Comparison of ENCODE assay signal across 9 cellular contexts in the genomic region with DNA sequence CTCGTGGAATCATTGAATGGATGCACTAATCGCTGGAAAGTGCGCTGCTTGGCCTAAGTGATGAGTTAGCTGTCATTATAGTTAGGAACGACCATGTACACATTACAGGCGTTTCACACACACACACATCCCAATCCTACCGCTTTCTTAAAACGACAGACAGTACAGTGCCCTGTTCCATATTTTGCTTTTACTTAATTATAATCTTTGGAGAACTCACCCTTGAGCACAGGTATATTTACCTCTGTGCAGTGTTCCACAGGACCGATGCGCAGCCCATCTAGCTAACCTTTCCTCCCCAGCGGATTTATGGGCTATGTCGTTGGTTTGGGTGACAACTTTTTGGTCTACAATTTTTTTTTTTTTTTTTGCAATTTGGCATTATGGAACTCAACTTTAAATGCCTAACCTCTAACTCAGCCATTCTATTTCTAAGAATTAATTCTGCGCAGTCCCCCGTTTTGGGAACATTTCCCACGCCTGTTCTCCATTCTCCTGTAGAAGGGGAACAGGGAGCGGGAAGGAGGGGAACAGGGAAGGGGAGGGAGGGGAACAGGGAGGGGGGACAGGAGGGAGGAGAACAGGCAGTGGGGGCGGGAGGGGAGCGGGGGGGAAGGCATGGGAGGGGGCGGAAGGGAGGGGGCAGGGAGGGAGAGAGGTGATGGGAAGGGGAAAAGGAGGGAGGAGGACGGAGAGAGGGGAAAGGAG. TPM values are rescaled to one million over a fixed set of nuclear protein-coding genes. Genes with fewer than 3 reads are reported as not detected.
A peak's percentile ranks its signal among the peaks of the same experiment; 100 is the strongest.
DNase-seq lines count a peak whose midpoint lies in the region; ATAC-seq and TF ChIP-seq lines count a peak whose summit lies in the region.
"Had no signal": no experiment of that assay in that cellular context is flagged by ENCODE, and none has a peak within 500 bp of the region (broad histone marks: within the 10 kb centered on the region; RNA-seq: fewer than 3 reads in every experiment).

No MANE protein-coding gene starts in this region.

- H3K27ac Mint-ChIP-seq in MCF 10A (ENCODE audit: low read depth, unreplicated experiment) (no peak overlapping the region), type B pancreatic cell (peak overlapping the region; percentile 60)
- H3K27ac Mint-ChIP-seq in activated naive CD8-positive, alpha-beta T cell treated with anti-CD3 and anti-CD28 coated beads, Interleukin-2, amount 10 ng/mL, durations not matched to agents 7 days and 5 days: peak overlapping the region; percentile 21

- H2AFZ ChIP-seq in mammary epithelial cell (ENCODE audit: low read depth, low read length): no peak overlapping the region

- BruUV-seq in MCF 10A (replicated peaks; lab: Mats Ljungman, UMichigan): no TSS peak
- BruUV-seq in mammary epithelial cell (replicated peaks; lab: Mats Ljungman, UMichigan): no TSS peak

- H3K36me3 ChIP-seq in mammary epithelial cell (ENCODE audit: insufficient read depth, low read length) (no peaks in the 10 kb centered on the region), left lung (no peaks in the 10 kb centered on the region)
- H3K36me3 ChIP-seq: cardiac muscle cell had no signal

- no peak for TF ChIP-seq CTCF in MCF 10A (IDR thresholded peaks at IDR 0.05; ENCODE audit: unreplicated experiment)
- TF ChIP-seq CTCF in mammary epithelial cell (conservative IDR thresholded peaks at IDR 0.05 in 1 of 2, IDR thresholded peaks at IDR 0.05 in 1 of 2; ENCODE audit: extremely low read depth in 1 of 2, insufficient read depth in 1 of 2, low read depth in 1 of 2, low read length in 2 of 2): no peak
- TF ChIP-seq CTCF in left lung (IDR thresholded peaks at IDR 0.05): no peak
- TF ChIP-seq CTCF in type B pancreatic cell (conservative IDR thresholded peaks at IDR 0.05): no peak

- H3K9me3 ChIP-seq in mammary epithelial cell (replicated peaks; ENCODE audit: insufficient read depth, low read length) (no peaks in the 10 kb centered on the region), left lung (no peaks in the 10 kb centered on the region)

- H3K4me3 ChIP-seq in mammary epithelial cell (replicated peaks in 1 of 3; ENCODE audit: insufficient read depth in 1 of 3, low read depth in 2 of 3, low read length in 3 of 3): peak overlapping the region in 1 of 3 experiments; percentile 33
- H3K4me3 ChIP-seq in left lung: peak overlapping the region; percentile 25 to 63

- H3K27ac ChIP-seq in mammary epithelial cell (ENCODE audit: insufficient read depth, low read depth, low read length) (no peak overlapping the region), left lung (peak overlapping the region in 1 of 2 donors; percentile 93)

- POLR2A ChIA-PET in MCF 10A (lab: Yijun Ruan, JAX): interaction anchor here (1.0 kb wide), 1 partner anchor 13 kb away, joined by 5 read pairs; no protein-coding TSS in a partner anchor
- POLR2A ChIA-PET in activated naive CD8-positive, alpha-beta T cell treated with anti-CD3 and anti-CD28 coated beads, Interleukin-2, amount 10 ng/mL, durations not matched to agents 7 days and 5 days (lab: Charles Lee): no interaction called here

- peaks cover 7% of the 10 kb centered on the region for H3K79me2 ChIP-seq in mammary epithelial cell (ENCODE audit: insufficient read depth, low read length)

- H3K27me3 ChIP-seq in mammary epithelial cell (ENCODE audit: insufficient read depth, low read length) (no peaks in the 10 kb centered on the region), left lung (no peaks in the 10 kb centered on the region)
- H3K27me3 ChIP-seq: cardiac muscle cell had no signal

- in situ Hi-C loops in mammary epithelial cell (cut with MboI; ENCODE audit: low sequenced_read_pairs in 2 of 2): no loop called here

- H3K9ac ChIP-seq in mammary epithelial cell (ENCODE audit: insufficient read depth, low read length): no peak overlapping the region

- no peak overlapping the region for H3K4me2 ChIP-seq in mammary epithelial cell (ENCODE audit: insufficient read depth, low read depth, low read length)

- peaks cover 23% of the 10 kb centered on the region for H3K4me1 ChIP-seq in mammary epithelial cell (ENCODE audit: insufficient read depth, low read length)
- peaks cover 7 to 35% of the 10 kb centered on the region in 2 donors for H3K4me1 ChIP-seq in left lung

- dilution Hi-C loops in mammary epithelial cell (cut with HindIII; ENCODE audit: low sequenced_read_pairs): no loop called here

- 33% methylated on average over 15 of the region's 19 CpGs for WGBS in mammary epithelial cell (ENCODE audit: low coverage, missing lambda C conversion rate)

- H3K36me3 Mint-ChIP-seq in MCF 10A (ENCODE audit: insufficient read depth, unreplicated experiment) (peaks cover 15% of the 10 kb centered on the region), type B pancreatic cell (no peaks in the 10 kb centered on the region)
- no peaks in the 10 kb centered on the region for H3K36me3 Mint-ChIP-seq in activated naive CD8-positive, alpha-beta T cell treated with anti-CD3 and anti-CD28 coated beads, Interleukin-2, amount 10 ng/mL, durations not matched to agents 7 days and 5 days

- no peaks in the 10 kb centered on the region for H4K20me1 ChIP-seq in mammary epithelial cell (ENCODE audit: insufficient read depth, low read length)

- CTCF ChIA-PET in MCF 10A (lab: Yijun Ruan, JAX): no interaction called here
- CTCF ChIA-PET in mammary epithelial cell (lab: Charles Lee; ENCODE audit: low non-redundant PET): no interaction called here

- ATAC-seq in activated naive CD8-positive, alpha-beta T cell treated with anti-CD3 and anti-CD28 coated beads, Interleukin-2, amount 10 ng/mL, durations not matched to agents 7 days and 5 days (ENCODE audit: low read depth): no peak
- ATAC-seq in left lung: no peak
- no peak for ATAC-seq in HG03135 (IDR thresholded peaks at IDR 0.05; ENCODE audit: unreplicated experiment)
- no peak for ATAC-seq in GM21723 (IDR thresholded peaks at IDR 0.05; ENCODE audit: unreplicated experiment)
- ATAC-seq in HG03342 (IDR thresholded peaks at IDR 0.05; ENCODE audit: unreplicated experiment): no peak

- H3K4me3 Mint-ChIP-seq in MCF 10A (ENCODE audit: unreplicated experiment): peak overlapping the region; percentile 80
- peak overlapping the region; percentile 12 for H3K4me3 Mint-ChIP-seq in activated naive CD8-positive, alpha-beta T cell treated with anti-CD3 and anti-CD28 coated beads, Interleukin-2, amount 10 ng/mL, durations not matched to agents 7 days and 5 days
- H3K4me3 Mint-ChIP-seq in type B pancreatic cell: peak overlapping the region; percentile 64

- H3K9me3 Mint-ChIP-seq in MCF 10A (ENCODE audit: unreplicated experiment) (no peaks in the 10 kb centered on the region), type B pancreatic cell (no peaks in the 10 kb centered on the region)
- no peaks in the 10 kb centered on the region for H3K9me3 Mint-ChIP-seq in activated naive CD8-positive, alpha-beta T cell treated with anti-CD3 and anti-CD28 coated beads, Interleukin-2, amount 10 ng/mL, durations not matched to agents 7 days and 5 days

- H3K27me3 Mint-ChIP-seq in MCF 10A (ENCODE audit: insufficient read depth, unreplicated experiment) (peaks cover 6% of the 10 kb centered on the region), type B pancreatic cell (peaks cover 6% of the 10 kb centered on the region)
- peaks cover 5% of the 10 kb centered on the region for H3K27me3 Mint-ChIP-seq in activated naive CD8-positive, alpha-beta T cell treated with anti-CD3 and anti-CD28 coated beads, Interleukin-2, amount 10 ng/mL, durations not matched to agents 7 days and 5 days

- no peak for DNase-seq in MCF 10A (ENCODE audit: unreplicated experiment)
- DNase-seq in mammary epithelial cell: no peak
- no peak for DNase-seq in activated naive CD8-positive, alpha-beta T cell treated with anti-CD3 and anti-CD28 coated beads, Interleukin-2, amount 10 ng/mL, durations not matched to agents 7 days and 5 days
- DNase-seq in left lung: no peak
- DNase-seq in type B pancreatic cell (ENCODE audit: extremely low spot score, unreplicated experiment): no peak

- intact Hi-C loops in MCF 10A (cut with micrococcal nuclease) (loop anchor here (2.0 kb wide), 1 partner anchor 63 kb away; no protein-coding TSS in a partner anchor), mammary epithelial cell (cut with micrococcal nuclease) (no loop called here), left lung (cut with DNase I) (no loop called here)

- H3K4me1 Mint-ChIP-seq in MCF 10A (ENCODE audit: insufficient read depth, unreplicated experiment) (no peaks in the 10 kb centered on the region), type B pancreatic cell (ENCODE audit: unreplicated experiment) (peaks cover 16% of the 10 kb centered on the region)
- H3K4me1 Mint-ChIP-seq in activated naive CD8-positive, alpha-beta T cell treated with anti-CD3 and anti-CD28 coated beads, Interleukin-2, amount 10 ng/mL, durations not matched to agents 7 days and 5 days: peaks cover 12% of the 10 kb centered on the region

RNA-seq across cellular contexts. Expression of gene ULK1, which starts 0.7 kb away (rescaled TPM):
- 21.7 and 28.2 TPM in 2 replicates for total RNA-seq in MCF 10A (2022)
- total RNA-seq in mammary epithelial cell: 10 to 100 TPM in 1 of 2 donors, 1 to 10 TPM in 1; 9.8 to 19.0 TPM
- polyA plus RNA-seq in mammary epithelial cell: 6.2 TPM
- 2.7 TPM for polyA minus RNA-seq in mammary epithelial cell
- total RNA-seq in activated naive CD8-positive, alpha-beta T cell treated with anti-CD3 and anti-CD28 coated beads, Interleukin-2, amount 10 ng/mL, durations not matched to agents 7 days and 5 days: 10 to 100 TPM; 32.6 to 33.2 TPM
- 10 to 100 TPM; 21.6 to 30.0 TPM for total RNA-seq in left lung
- total RNA-seq in type B pancreatic cell (ENCODE audit: low replicate concordance): 80.0 and 99.3 TPM in 2 replicates

RNA-seq across cellular contexts. Expression of gene PUS1, which starts 35.3 kb away (rescaled TPM):
- total RNA-seq in MCF 10A (2022): 44.1 and 72.3 TPM in 2 replicates
- 10 to 100 TPM in 1 of 2 donors, 1 to 10 TPM in 1; 7.3 to 51.3 TPM for total RNA-seq in mammary epithelial cell
- 33.6 TPM for polyA plus RNA-seq in mammary epithelial cell
- polyA minus RNA-seq in mammary epithelial cell: 6.4 TPM
- 10 to 100 TPM; 45.3 to 48.6 TPM for total RNA-seq in activated naive CD8-positive, alpha-beta T cell treated with anti-CD3 and anti-CD28 coated beads, Interleukin-2, amount 10 ng/mL, durations not matched to agents 7 days and 5 days
- total RNA-seq in left lung: 10 to 100 TPM; 16.3 to 30.1 TPM
- 32.2 and 38.1 TPM in 2 replicates for total RNA-seq in type B pancreatic cell (ENCODE audit: low replicate concordance)

RNA-seq across cellular contexts. Expression of gene EP400, which starts 56.0 kb away (rescaled TPM):
- 52.4 and 54.8 TPM in 2 replicates for total RNA-seq in MCF 10A (2022)
- 10 to 100 TPM; 15.5 to 48.0 TPM for total RNA-seq in mammary epithelial cell
- 3.6 TPM for polyA plus RNA-seq in mammary epithelial cell
- 30.6 TPM for polyA minus RNA-seq in mammary epithelial cell
- total RNA-seq in activated naive CD8-positive, alpha-beta T cell treated with anti-CD3 and anti-CD28 coated beads, Interleukin-2, amount 10 ng/mL, durations not matched to agents 7 days and 5 days: 10 to 100 TPM; 66.7 to 70.2 TPM
- 10 to 100 TPM; 33.5 to 41.7 TPM for total RNA-seq in left lung
- 41.4 and 55.2 TPM in 2 replicates for total RNA-seq in type B pancreatic cell (ENCODE audit: low replicate concordance)

Comparison
In these comparisons a context has a peak if more than half of its experiments do, and no peak if none do; other contexts are left out.
1. H3K4me3 Mint-ChIP-seq: peak in every context shown above with its lines; median percentile 80 in MCF 10A; 64 in type B pancreatic cell; 12 in activated naive CD8-positive, alpha-beta T cell treated with anti-CD3 and anti-CD28 coated beads, Interleukin-2, amount 10 ng/mL, durations not matched to agents 7 days and 5 days.